7 cellular contexts compared by ENCODE assay signal in the genomic region with DNA sequence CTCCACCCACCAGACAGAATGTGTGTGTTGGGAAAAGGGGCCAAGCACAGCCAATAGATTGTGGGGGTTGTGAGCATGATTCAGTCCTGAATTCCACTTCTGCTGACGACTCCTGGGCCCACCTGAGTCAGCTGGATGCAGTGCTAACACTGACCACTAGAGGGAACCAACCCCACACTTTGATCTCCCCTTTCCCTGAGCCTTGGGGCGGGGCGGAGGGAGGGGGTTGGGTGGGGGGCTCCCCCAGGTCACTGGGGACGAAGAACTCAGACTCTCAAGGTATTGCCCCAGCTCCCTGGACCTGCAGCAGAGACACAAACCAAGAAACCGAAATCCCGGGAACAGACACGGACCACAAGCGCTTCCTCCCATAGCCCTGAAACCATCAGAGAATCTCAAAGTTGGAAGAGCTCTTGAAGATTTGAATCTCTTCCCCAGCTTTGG. TPM values are rescaled to one million over a fixed set of nuclear protein-coding genes. Genes with fewer than 3 reads are reported as not detected.
DNase-seq lines count a peak whose midpoint lies in the region; TF ChIP-seq lines count a peak whose summit lies in the region.
"Had no signal": no experiment of that assay in that cellular context is flagged by ENCODE, and none has a peak within 500 bp of the region (broad histone marks: within the 10 kb centered on the region; RNA-seq: fewer than 3 reads in every experiment).

No MANE protein-coding gene starts in this region.

- 38 to 43% methylated on average over 8 of the region's 8 CpGs for WGBS in lower leg skin, 2 donors

- peaks cover 0 to 3% (median 0%) of the 10 kb centered on the region in 5 experiments for H3K9me3 Mint-ChIP-seq in brain

- H3K36me3 ChIP-seq in neutrophil, result no peaks in the 10 kb centered on the region

- no peak overlapping the region for H3K27ac Mint-ChIP-seq in brain

- no peaks in the 10 kb centered on the region for H3K9me3 ChIP-seq in neutrophil

- TF ChIP-seq CTCF in GM10266 (IDR thresholded peaks at IDR 0.05; ENCODE audit: control insufficient read depth, insufficient read depth, low read depth, missing control alignments) (peak; percentile 83), brain (conservative IDR thresholded peaks at IDR 0.05) (peak; percentile 81 to 90), neutrophil (IDR thresholded peaks at IDR 0.05) (peak; percentile 89), lower leg skin (IDR thresholded peaks at IDR 0.05) (no peak)

- no peaks in the 10 kb centered on the region for H3K4me1 Mint-ChIP-seq in brain

- peaks cover 15% of the 10 kb centered on the region for H3K27me3 Mint-ChIP-seq in brain

- no peak for TF ChIP-seq POLR2A in lower leg skin (IDR thresholded peaks at IDR 0.05)

- no peak overlapping the region for H3K4me3 Mint-ChIP-seq in brain

- H3K36me3 Mint-ChIP-seq in brain, result no peaks in the 10 kb centered on the region

- DNase-seq in GM10266 (ENCODE audit: extremely low spot score) (peak; percentile 53), RPMI8226 (peak; percentile 56), GM19238 (ENCODE audit: insufficient read length, low spot score) (no peak), lower leg skin (ENCODE audit: low spot score in 2 of 2) (no peak)

- intact Hi-C loops in lower leg skin (cut with DNase I; ENCODE audit: low total_unique reads), result loop anchor here (10.0 kb wide), 3 partner anchors 113 to 373 kb away; a partner anchor contains a TSS

- no peaks in the 10 kb centered on the region for H3K27me3 ChIP-seq in neutrophil

- no peaks in the 10 kb centered on the region for H3K4me1 ChIP-seq in neutrophil (ENCODE audit: control insufficient read depth in 1 of 2, insufficient read depth in 1 of 2, low read depth in 1 of 2, low read length in 1 of 2)

- H3K4me3 ChIP-seq in neutrophil (ENCODE audit: low read depth in 1 of 2, low read length in 1 of 2), result no peak overlapping the region
- H3K4me3 ChIP-seq in lower leg skin (ENCODE audit: low read depth, poor library complexity, severe bottlenecking), result no peak overlapping the region

- no peak overlapping the region for H3K27ac ChIP-seq in neutrophil

RNA-seq across cellular contexts. Expression of a gene that starts 0.6 kb away (rescaled TPM):
- polyA plus RNA-seq in brain (ENCODE audit: insufficient read depth, low read depth, low replicate concordance), result not detected
- not detected for total RNA-seq in lower leg skin
- total RNA-seq: T-helper 2 cell treated with Interferon-gamma antibody and Interleukin-4, amounts not matched to agents 100 ng/mL and 5 ng/mL, for 36 hours had no signal

RNA-seq across cellular contexts. Expression of a gene that starts 7.0 kb away (rescaled TPM):
- polyA plus RNA-seq in brain (ENCODE audit: insufficient read depth, low read depth, low replicate concordance), result not detected
- not detected for total RNA-seq in lower leg skin
- total RNA-seq: T-helper 2 cell treated with Interferon-gamma antibody and Interleukin-4, amounts not matched to agents 100 ng/mL and 5 ng/mL, for 36 hours had no signal

RNA-seq across cellular contexts. Expression of a gene that starts 15.3 kb away (rescaled TPM):
- not detected for polyA plus RNA-seq in brain (ENCODE audit: insufficient read depth, low read depth, low replicate concordance)
- not detected for total RNA-seq in lower leg skin
- total RNA-seq: T-helper 2 cell treated with Interferon-gamma antibody and Interleukin-4, amounts not matched to agents 100 ng/mL and 5 ng/mL, for 36 hours had no signal

RNA-seq across cellular contexts. Expression of a gene that starts 20.5 kb away (rescaled TPM):
- 0.37 TPM for polyA plus RNA-seq in brain (ENCODE audit: insufficient read depth, low read depth, low replicate concordance)
- 1 to 10 TPM in 3 of 4 donors, under 1 TPM in 1; 0.72 to 5.8 (median 3.5) TPM for total RNA-seq in lower leg skin

RNA-seq across cellular contexts. Expression of a gene that starts 29.9 kb away (rescaled TPM):
- not detected for polyA plus RNA-seq in brain (ENCODE audit: insufficient read depth, low read depth, low replicate concordance)
- not detected for total RNA-seq in lower leg skin
- total RNA-seq: T-helper 2 cell treated with Interferon-gamma antibody and Interleukin-4, amounts not matched to agents 100 ng/mL and 5 ng/mL, for 36 hours had no signal

Comparison
In these comparisons a context has a peak if more than half of its experiments do, and no peak if none do; other contexts are left out.
1. DNase-seq: peak in GM10266 (single experiment) and RPMI8226 (single experiment); none in GM19238 (single experiment) and lower leg skin (0 of 2).
2. CTCF ChIP-seq: peak in GM10266 (single experiment), brain (2 of 2) and neutrophil (single experiment); none in lower leg skin (0 of 3).